ENCODE assay signal across 21 cellular contexts in genomic region chr12:69515394-69515793, GRCh38. TPM values are rescaled to one million over a fixed set of nuclear protein-coding genes. Genes with fewer than 3 reads are reported as not detected.
A peak's percentile ranks its signal among the peaks of the same experiment; 100 is the strongest.
DNase-seq lines count a peak whose midpoint lies in the region; TF ChIP-seq lines count a peak whose summit lies in the region.
"Had no signal": no experiment of that assay in that cellular context is flagged by ENCODE, and none has a peak within 500 bp of the region (broad histone marks: within the 10 kb centered on the region; RNA-seq: fewer than 3 reads in every experiment).

No MANE protein-coding gene starts in this region.

- DNase-seq in NCI-H748 (lab: John Stamatoyannopoulos, UW; ENCODE audit: unreplicated experiment) = peak; percentile 49
- no peak for DNase-seq in NCI-H748 treated with DMSO at 0.1 percent for 48 hours (lab: John Stamatoyannopoulos, UW)
- peak; percentile 16 for DNase-seq in NCI-H774 (lab: John Stamatoyannopoulos, UW)
- no peak for DNase-seq in endothelial cell (ENCODE audit: low spot score)
- DNase-seq in trophoblast cell = no peak
- no peak for DNase-seq in stimulated activated CD4-positive, alpha-beta T cell treated with anti-CD3 and anti-CD28 coated beads, Interleukin-4, amount 100 ng/mL, for 4 hours
- no peak for DNase-seq in RWPE1 (ENCODE audit: low spot score)
- DNase-seq in NCI-H187 (lab: John Stamatoyannopoulos, UW) = no peak
- DNase-seq: 8988T; activated CD4-positive, alpha-beta T cell treated with anti-CD3 and anti-CD28 coated beads, Interleukin-2, amount 50 U/mL, for 48 hours; activated gamma-delta T cell treated with Interleukin-2 at 50 U/mL for 16 hours; adrenal gland; Caco-2; effector CD4-positive, alpha-beta T cell; NK-92 treated with Interleukin-12 subunit alpha and Interleukin-12 subunit beta, amount 100 ng/mL, for 24 hours; occipital lobe; retina; stomach; transverse colon had no signal

- POLR2A ChIA-PET in RWPE1 (lab: Yijun Ruan, JAX; ENCODE audit: low non-redundant PET) = no interaction called here

- no peak overlapping the region for H3K23ac ChIP-seq in trophoblast cell (ENCODE audit: low read length)

- H3K27me3 ChIP-seq in trophoblast cell (ENCODE audit: insufficient read depth, low read length) = no peaks in the 10 kb centered on the region
- H3K27me3 ChIP-seq: adrenal gland, stomach, transverse colon had no signal

- no peaks in the 10 kb centered on the region for H3K9me3 Mint-ChIP-seq in endothelial cell (ENCODE audit: unreplicated experiment)

- TF ChIP-seq CTCF in endothelial cell (IDR thresholded peaks at IDR 0.05; ENCODE audit: unreplicated experiment) (no peak), RWPE1 (conservative IDR thresholded peaks at IDR 0.05; ENCODE audit: low read depth) (no peak)

- H3K4me1 ChIP-seq in trophoblast cell (ENCODE audit: control insufficient read depth in 1 of 2, insufficient read depth in 2 of 2, low read length in 2 of 2) = no peaks in the 10 kb centered on the region

- WGBS in trophoblast cell (ENCODE audit: extremely low coverage, insufficient coverage, insufficient read length) = no CpG with 5 or more reads among the region's 4 CpGs

- no peaks in the 10 kb centered on the region for H3K36me3 Mint-ChIP-seq in endothelial cell (ENCODE audit: low read depth, unreplicated experiment)

- no peak overlapping the region for H3K4me3 Mint-ChIP-seq in endothelial cell (ENCODE audit: unreplicated experiment)

- H2BK5ac ChIP-seq in trophoblast cell (ENCODE audit: low read depth, low read length, poor library complexity) = no peak overlapping the region

- no peaks in the 10 kb centered on the region for H3K9me3 ChIP-seq in trophoblast cell (ENCODE audit: insufficient read depth, low read depth, low read length)
- H3K9me3 ChIP-seq: adrenal gland, Caco-2, stomach, transverse colon had no signal

- H2BK120ac ChIP-seq in trophoblast cell (ENCODE audit: insufficient read depth, low read length, poor library complexity) = no peak overlapping the region

- H4K8ac ChIP-seq in trophoblast cell (ENCODE audit: low read depth, low read length) = no peak overlapping the region

- H3K18ac ChIP-seq in trophoblast cell (ENCODE audit: low read length) = no peak overlapping the region

- H3K79me2 ChIP-seq in trophoblast cell (ENCODE audit: control insufficient read depth, insufficient read depth, low read length, poor library complexity) = peaks cover 2% of the 10 kb centered on the region

- H2AFZ ChIP-seq in trophoblast cell (ENCODE audit: insufficient read depth, low read length, poor library complexity) = no peak overlapping the region

- no peaks in the 10 kb centered on the region for H3K79me1 ChIP-seq in trophoblast cell (ENCODE audit: low read length)

- no peak overlapping the region for H3K4me3 ChIP-seq in trophoblast cell (ENCODE audit: low read depth, low read length)
- H3K4me3 ChIP-seq: adrenal gland, SK-N-MC, stomach, transverse colon had no signal

- peaks cover 9% of the 10 kb centered on the region for H3K4me1 Mint-ChIP-seq in endothelial cell (ENCODE audit: unreplicated experiment)

- H4K91ac ChIP-seq in trophoblast cell (ENCODE audit: low read depth, low read length) = no peak overlapping the region

- H3K27me3 Mint-ChIP-seq in endothelial cell (ENCODE audit: unreplicated experiment) = no peaks in the 10 kb centered on the region

- no peaks in the 10 kb centered on the region for H3K36me3 ChIP-seq in trophoblast cell (ENCODE audit: control insufficient read depth in 1 of 2, insufficient read depth in 2 of 2, low read length in 2 of 2)
- H3K36me3 ChIP-seq: adrenal gland, stomach, transverse colon had no signal

- H3K9ac ChIP-seq in trophoblast cell (ENCODE audit: low read length) = no peak overlapping the region

- peak overlapping the region; percentile 72 for H3K27ac Mint-ChIP-seq in endothelial cell (ENCODE audit: unreplicated experiment)

- CTCF ChIA-PET in RWPE1 (lab: Yijun Ruan, JAX) = no interaction called here

- no peak overlapping the region for H2BK12ac ChIP-seq in trophoblast cell (ENCODE audit: low read length)

- H3K4ac ChIP-seq in trophoblast cell (ENCODE audit: low read depth, low read length) = peak overlapping the region; percentile 83

- H3K14ac ChIP-seq in trophoblast cell (ENCODE audit: low read length) = no peak overlapping the region

- no peak overlapping the region for H3K27ac ChIP-seq in trophoblast cell (ENCODE audit: low read depth, low read length)
- no peak overlapping the region for H3K27ac ChIP-seq in RWPE1
- H3K27ac ChIP-seq: adrenal gland, SK-N-MC, stomach, transverse colon, VCaP had no signal

- H4K12ac ChIP-seq in trophoblast cell (ENCODE audit: low read depth, low read length) = no peak overlapping the region

- H2AK5ac ChIP-seq in trophoblast cell (ENCODE audit: low read length) = no peak overlapping the region

- no peak overlapping the region for H3K4me2 ChIP-seq in trophoblast cell (ENCODE audit: low read length)

RNA-seq across cellular contexts. Expression of gene FRS2, which starts 45.2 kb away (rescaled TPM):
- 22.9 TPM for total RNA-seq in endothelial cell (ENCODE audit: unreplicated experiment)
- polyA plus RNA-seq in trophoblast cell (2013) = 19.9 and 20.5 TPM in 2 replicates

Comparison
In these comparisons a context has a peak if more than half of its experiments do, and no peak if none do; other contexts are left out.
1. DNase-seq: peak in NCI-H748 (single experiment) and NCI-H774 (single experiment); none in NCI-H748 treated with DMSO at 0.1 percent for 48 hours (single experiment), endothelial cell (single experiment), trophoblast cell (0 of 2), stimulated activated CD4-positive, alpha-beta T cell treated with anti-CD3 and anti-CD28 coated beads, Interleukin-4, amount 100 ng/mL, for 4 hours (0 of 2), RWPE1 (single experiment) and NCI-H187 (0 of 2).